In the genomic region with DNA sequence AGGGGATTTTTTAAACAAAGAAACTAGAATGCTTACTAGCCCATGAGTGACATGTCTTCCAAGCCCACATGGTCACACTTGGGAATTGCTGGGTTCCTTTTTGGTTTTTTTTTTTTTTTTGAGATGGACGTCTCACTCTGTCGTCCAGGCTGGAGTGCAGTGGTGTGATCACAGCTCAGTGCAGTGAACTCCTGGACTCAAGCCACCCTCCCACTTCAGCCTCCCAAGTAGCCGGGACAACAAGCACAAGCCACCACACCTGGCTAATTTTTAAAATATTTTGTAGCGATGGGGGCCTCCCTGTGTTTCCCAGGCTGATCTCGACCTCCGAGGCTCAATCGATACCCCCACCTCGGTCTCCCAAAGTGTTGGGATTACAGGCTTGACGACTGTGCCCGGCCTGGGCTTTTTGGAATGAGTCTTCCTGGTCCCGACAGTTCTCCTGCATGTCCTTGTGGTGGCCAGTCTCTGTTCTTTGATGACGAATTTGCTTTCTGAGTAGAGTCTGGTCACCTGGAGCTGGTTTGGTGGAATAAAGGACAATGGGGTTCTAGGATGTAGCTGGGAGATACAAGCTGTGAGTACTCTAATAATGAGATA, we compare ENCODE assay signal across 31 cellular contexts.
DNase-seq lines count a peak whose midpoint lies in the region; ATAC-seq and TF ChIP-seq lines count a peak whose summit lies in the region.
"Had no signal": no experiment of that assay in that cellular context is flagged by ENCODE, and none has a peak within 500 bp of the region (broad histone marks: within the 10 kb centered on the region; RNA-seq: fewer than 3 reads in every experiment).

No MANE protein-coding gene starts in this region.

- TF ChIP-seq CTCF in CD14-positive monocyte (IDR thresholded peaks at IDR 0.05) (no peak), activated B cell treated with CpG ODN at 0.5 μM for 24 hours (IDR thresholded peaks at IDR 0.05) (no peak), prostate gland (IDR thresholded peaks at IDR 0.05) (no peak)

- H3K36me3 Mint-ChIP-seq in CD14-positive monocyte, result peaks cover 27 to 44% of the 10 kb centered on the region in 2 donors
- H3K36me3 Mint-ChIP-seq in activated B cell treated with CpG ODN at 0.5 μM for 24 hours (ENCODE audit: low read depth), result peaks cover 8% of the 10 kb centered on the region
- H3K36me3 Mint-ChIP-seq in stimulated activated naive B cell treated with anti-CD40 and anti-IgM and Interleukin-4, amounts not matched to agents 10 μg/mL and 1 μg/mL and 100 μg/mL, for 72 hours, result peaks cover 19 to 20% of the 10 kb centered on the region in 2 donors

- intact Hi-C loops in CD14-positive monocyte (cut with micrococcal nuclease) (no loop called here), activated B cell treated with CpG ODN at 0.5 μM for 24 hours (cut with micrococcal nuclease) (no loop called here), posterior vena cava (cut with DNase I) (loop anchor here in 1 of 2 donors (5.0 kb wide), 1 partner anchor 436 kb away; the partner anchor contains the start of gene TMEM44), prostate gland (cut with DNase I) (no loop called here)

- ATAC-seq in activated B cell treated with CpG ODN at 0.5 μM for 24 hours (ENCODE audit: low read depth), result no peak
- no peak for ATAC-seq in stimulated activated naive B cell treated with anti-CD40 and anti-IgM and Interleukin-4, amounts not matched to agents 10 μg/mL and 1 μg/mL and 100 μg/mL, for 72 hours (replicated peaks)
- ATAC-seq in GM21447 (IDR thresholded peaks at IDR 0.05; ENCODE audit: unreplicated experiment), result no peak
- ATAC-seq: esophagus mucosa had no signal

- POLR2A ChIA-PET in activated B cell treated with CpG ODN at 0.5 μM for 24 hours (lab: Charles Lee), result interaction anchor here (0.7 kb wide), 1 partner anchor 9 kb away, joined by 6 read pairs; no protein-coding TSS in a partner anchor

- H3K27ac Mint-ChIP-seq in CD14-positive monocyte, result no peak overlapping the region
- H3K27ac Mint-ChIP-seq in activated B cell treated with CpG ODN at 0.5 μM for 24 hours, result no peak overlapping the region
- H3K27ac Mint-ChIP-seq in stimulated activated naive B cell treated with anti-CD40 and anti-IgM and Interleukin-4, amounts not matched to agents 10 μg/mL and 1 μg/mL and 100 μg/mL, for 72 hours, result no peak overlapping the region
- H3K27ac Mint-ChIP-seq: dendritic cell treated with granulocyte-macrophage colony-stimulating factor and Interleukin-4, amounts not matched to agents 40 ng/mL and 50 ng/mL, for 4 days; IgD-negative memory B cell; progenitor cell of endocrine pancreas; T-helper 2 cell treated with Interferon-gamma antibody and Interleukin-4, amounts not matched to agents 5 μg/mL and 100 μg/mL, for 36 hours had no signal

- no peaks in the 10 kb centered on the region for H3K9me3 ChIP-seq in prostate gland
- H3K9me3 ChIP-seq: neutrophil, upper lobe of left lung had no signal

- H3K27me3 Mint-ChIP-seq in CD14-positive monocyte (ENCODE audit: low read depth in 3 of 3), result peaks cover 0 to 5% (median 3%) of the 10 kb centered on the region in 3 donors
- H3K27me3 Mint-ChIP-seq in activated B cell treated with CpG ODN at 0.5 μM for 24 hours, result no peaks in the 10 kb centered on the region
- no peaks in the 10 kb centered on the region for H3K27me3 Mint-ChIP-seq in stimulated activated naive B cell treated with anti-CD40 and anti-IgM and Interleukin-4, amounts not matched to agents 10 μg/mL and 1 μg/mL and 100 μg/mL, for 72 hours
- H3K27me3 Mint-ChIP-seq: dendritic cell treated with granulocyte-macrophage colony-stimulating factor and Interleukin-4, amounts not matched to agents 40 ng/mL and 50 ng/mL, for 4 days; IgD-negative memory B cell; naive B cell; progenitor cell of endocrine pancreas had no signal

- 92% methylated on average over 12 of the region's 12 CpGs for whole genome bisulfite sequencing in prostate gland

- H3K4me3 Mint-ChIP-seq in CD14-positive monocyte (no peak overlapping the region), activated B cell treated with CpG ODN at 0.5 μM for 24 hours (no peak overlapping the region)
- H3K4me3 Mint-ChIP-seq in stimulated activated naive B cell treated with anti-CD40 and anti-IgM and Interleukin-4, amounts not matched to agents 10 μg/mL and 1 μg/mL and 100 μg/mL, for 72 hours, result no peak overlapping the region
- H3K4me3 Mint-ChIP-seq: dendritic cell treated with granulocyte-macrophage colony-stimulating factor and Interleukin-4, amounts not matched to agents 40 ng/mL and 50 ng/mL, for 4 days; endodermal cell; IgD-negative memory B cell; naive B cell; T-helper 2 cell treated with Interferon-gamma antibody and Interleukin-4, amounts not matched to agents 5 μg/mL and 100 μg/mL, for 36 hours had no signal

- no peak overlapping the region for H2AFZ ChIP-seq in ACC112 (ENCODE audit: low read length, unreplicated experiment)

- DNase-seq in CD14-positive monocyte (ENCODE audit: low spot score) (peak; percentile 28), activated B cell treated with CpG ODN at 0.5 μM for 24 hours (peak; percentile 2), posterior vena cava (ENCODE audit: low spot score) (peak; percentile 56), prostate gland (ENCODE audit: low spot score) (no peak)
- no peak for DNase-seq in stimulated activated naive B cell treated with anti-CD40 and anti-IgM and Interleukin-4, amounts not matched to agents 10 μg/mL and 1 μg/mL and 100 μg/mL, for 72 hours
- DNase-seq in activated CD4-positive, alpha-beta T cell treated with anti-CD3 and anti-CD28 coated beads for 4 hours, result no peak
- DNase-seq: activated CD4-positive, alpha-beta T cell treated with anti-CD3 and anti-CD28 coated beads, Interleukin-2, amount 50 U/mL, for 1 hour; activated gamma-delta T cell; central memory CD4-positive, alpha-beta T cell; DMS79 treated with DMSO at 0.1 percent for 48 hours; endodermal cell; GDM1; glutamatergic neuron; islet precursor cell; midbrain; naive B cell; NCI-H1694; NCI-H446 treated with DMSO at 0.1 percent for 48 hours; NCI-H82; SHP77 treated with DMSO at 0.1 percent for 48 hours; stimulated activated CD4-positive, alpha-beta T cell treated with anti-CD3 and anti-CD28 coated beads, Interleukin-4, amount 100 ng/mL, for 24 hours; upper lobe of left lung had no signal

- no peak for TF ChIP-seq POLR2A in prostate gland (IDR thresholded peaks at IDR 0.05)

- CTCF ChIA-PET in activated B cell treated with CpG ODN at 0.5 μM for 24 hours (lab: Charles Lee), result interaction anchor here (0.6 kb wide), 1 partner anchor 398 kb away, joined by 3 read pairs; no protein-coding TSS in a partner anchor

- H3K27me3 ChIP-seq in ACC112 (ENCODE audit: insufficient read depth, low read length) (no peaks in the 10 kb centered on the region), prostate gland (replicated peaks; ENCODE audit: insufficient read depth) (no peaks in the 10 kb centered on the region)
- H3K27me3 ChIP-seq: neutrophil, upper lobe of left lung had no signal

- H3K9me3 Mint-ChIP-seq in CD14-positive monocyte (peaks cover 0 to 13% (median 8%) of the 10 kb centered on the region in 7 donors), activated B cell treated with CpG ODN at 0.5 μM for 24 hours (no peaks in the 10 kb centered on the region)
- peaks cover 0 to 4% of the 10 kb centered on the region in 2 donors for H3K9me3 Mint-ChIP-seq in stimulated activated naive B cell treated with anti-CD40 and anti-IgM and Interleukin-4, amounts not matched to agents 10 μg/mL and 1 μg/mL and 100 μg/mL, for 72 hours
- H3K9me3 Mint-ChIP-seq: IgD-negative memory B cell; T-helper 2 cell treated with Interferon-gamma antibody and Interleukin-4, amounts not matched to agents 5 μg/mL and 100 μg/mL, for 36 hours had no signal

- peaks cover 8% of the 10 kb centered on the region for H3K4me1 Mint-ChIP-seq in CD14-positive monocyte
- H3K4me1 Mint-ChIP-seq in activated B cell treated with CpG ODN at 0.5 μM for 24 hours, result peaks cover 18% of the 10 kb centered on the region
- peaks cover 19 to 29% of the 10 kb centered on the region in 2 donors for H3K4me1 Mint-ChIP-seq in stimulated activated naive B cell treated with anti-CD40 and anti-IgM and Interleukin-4, amounts not matched to agents 10 μg/mL and 1 μg/mL and 100 μg/mL, for 72 hours

- H3K27ac ChIP-seq in ACC112 (ENCODE audit: low read depth, low read length) (peak overlapping the region; percentile 65), prostate gland (no peak overlapping the region)
- H3K27ac ChIP-seq: C4-2B, neutrophil, upper lobe of left lung had no signal

- no peaks in the 10 kb centered on the region for H3K79me2 ChIP-seq in ACC112 (ENCODE audit: control insufficient read depth, insufficient read depth, low read length, unreplicated experiment)

- no peaks in the 10 kb centered on the region for H3K36me3 ChIP-seq in ACC112 (ENCODE audit: insufficient read depth, low read length)
- no peaks in the 10 kb centered on the region for H3K36me3 ChIP-seq in prostate gland
- H3K36me3 ChIP-seq: neutrophil had no signal

- H3K4me3 ChIP-seq in ACC112 (ENCODE audit: low read depth, low read length) (no peak overlapping the region), prostate gland (no peak overlapping the region)
- H3K4me3 ChIP-seq: upper lobe of left lung had no signal

- H3K4me1 ChIP-seq in ACC112 (ENCODE audit: control insufficient read depth, insufficient read depth, low read length, unreplicated experiment) (peaks cover 14% of the 10 kb centered on the region), prostate gland (replicated peaks) (no peaks in the 10 kb centered on the region)
- H3K4me1 ChIP-seq: upper lobe of left lung had no signal

Comparison
In these comparisons a context has a peak if more than half of its experiments do, and no peak if none do; other contexts are left out.
1. DNase-seq: peak in CD14-positive monocyte (single experiment), activated B cell treated with CpG ODN at 0.5 μM for 24 hours (single experiment) and posterior vena cava (single experiment); none in stimulated activated naive B cell treated with anti-CD40 and anti-IgM and Interleukin-4, amounts not matched to agents 10 μg/mL and 1 μg/mL and 100 μg/mL, for 72 hours (single experiment), prostate gland (single experiment) and activated CD4-positive, alpha-beta T cell treated with anti-CD3 and anti-CD28 coated beads for 4 hours (0 of 2).